Comparison of ENCODE assay signal across 20 cellular contexts in the genomic region with DNA sequence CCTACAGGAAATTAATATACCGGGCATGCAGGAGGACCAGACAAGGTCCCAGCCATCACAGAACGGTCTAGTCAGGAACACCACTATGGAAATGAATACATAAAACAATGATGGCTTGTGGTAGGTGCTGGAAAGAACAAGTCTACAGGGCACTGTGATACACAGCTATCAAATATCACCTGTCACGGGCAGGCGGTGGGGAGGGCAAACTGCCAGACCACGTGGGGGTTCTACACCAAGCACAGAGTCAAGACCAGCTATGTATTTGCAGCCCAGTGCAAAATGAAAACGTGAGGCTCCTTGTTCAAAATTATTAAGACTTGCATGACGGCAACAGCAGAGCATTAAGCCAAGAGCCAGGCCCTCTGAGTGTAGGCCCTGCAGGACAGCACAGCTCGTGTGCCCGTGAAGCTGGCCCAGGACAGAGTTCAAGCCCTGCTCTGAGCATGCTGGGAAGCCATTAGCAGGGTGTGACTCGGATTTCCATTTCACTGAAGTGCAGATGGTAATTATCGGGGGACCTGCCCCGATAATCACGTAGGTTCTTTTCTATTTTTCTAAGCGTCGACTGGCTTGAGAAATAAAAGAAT.
DNase-seq lines count a peak whose midpoint lies in the region; TF ChIP-seq lines count a peak whose summit lies in the region.
"Had no signal": no experiment of that assay in that cellular context is flagged by ENCODE, and none has a peak within 500 bp of the region (broad histone marks: within the 10 kb centered on the region; RNA-seq: fewer than 3 reads in every experiment).

No MANE protein-coding gene starts in this region.

- no peak overlapping the region for H3K4me2 ChIP-seq in osteoblast (ENCODE audit: insufficient read depth, low read length)

- H3K36me3 ChIP-seq in stomach (no peaks in the 10 kb centered on the region), osteoblast (ENCODE audit: insufficient read depth, low read length) (no peaks in the 10 kb centered on the region)
- H3K36me3 ChIP-seq: right atrium auricular region, vagina had no signal

- H3K27ac ChIP-seq in stomach: no peak overlapping the region
- H3K27ac ChIP-seq in osteoblast (ENCODE audit: low read depth, low read length): no peak overlapping the region
- H3K27ac ChIP-seq: foreskin keratinocyte, right atrium auricular region, vagina had no signal

- no peak for TF ChIP-seq POLR2A in stomach (IDR thresholded peaks at IDR 0.05)

- H3K4me1 ChIP-seq in stomach (no peaks in the 10 kb centered on the region), osteoblast (ENCODE audit: insufficient read depth, low read length) (no peaks in the 10 kb centered on the region)
- H3K4me1 ChIP-seq: foreskin keratinocyte, right atrium auricular region, vagina had no signal

- intact Hi-C loops in stomach (cut with DNase I; ENCODE audit: low total_unique reads): no loop called here

- H3K9me3 ChIP-seq in stomach (no peaks in the 10 kb centered on the region), osteoblast (ENCODE audit: low read depth, low read length) (no peaks in the 10 kb centered on the region)
- H3K9me3 ChIP-seq: right atrium auricular region, vagina had no signal

- WGBS in stomach, 5 donors: 28 to 39% (median 31%) methylated on average over 15 of the region's 15 CpGs

- H3K27me3 ChIP-seq in stomach (peaks cover 0 to 25% (median 0%) of the 10 kb centered on the region in 3 donors), osteoblast (ENCODE audit: insufficient read depth, low read length) (no peaks in the 10 kb centered on the region)
- H3K27me3 ChIP-seq: foreskin keratinocyte, right atrium auricular region, vagina had no signal

- no peak overlapping the region for H3K4me3 ChIP-seq in stomach
- no peak overlapping the region for H3K4me3 ChIP-seq in osteoblast (ENCODE audit: insufficient read depth, low read length)
- H3K4me3 ChIP-seq: GM12878, right atrium auricular region, vagina had no signal

- H2AFZ ChIP-seq in osteoblast (ENCODE audit: low read length): no peak overlapping the region

- TF ChIP-seq CTCF in stomach (IDR thresholded peaks at IDR 0.05): no peak
- no peak for TF ChIP-seq CTCF in osteoblast (IDR thresholded peaks at IDR 0.05; ENCODE audit: extremely low read depth, low read depth, low read length)

- H4K20me1 ChIP-seq in osteoblast (ENCODE audit: insufficient read depth, low read length): no peaks in the 10 kb centered on the region

- no peak for TF ChIP-seq EP300 in stomach (IDR thresholded peaks at IDR 0.05)

- peak; percentile 7 for DNase-seq in NCI-H748 (lab: John Stamatoyannopoulos, UW; ENCODE audit: unreplicated experiment)
- no peak for DNase-seq in NCI-H748 treated with DMSO at 0.1 percent for 48 hours (lab: John Stamatoyannopoulos, UW)
- peak; percentile 65 for DNase-seq in NCI-H1092 treated with DMSO at 0.1 percent for 48 hours (lab: John Stamatoyannopoulos, UW)
- DNase-seq in NCI-H526 treated with DMSO at 0.1 percent for 48 hours (lab: John Stamatoyannopoulos, UW): peak; percentile 68
- peak; percentile 71 for DNase-seq in stomach
- DNase-seq in osteoblast (ENCODE audit: insufficient read length, low spot score, missing footprints): no peak
- no peak for DNase-seq in AG08396 (ENCODE audit: low spot score)
- no peak for DNase-seq in NK-92 treated with Interleukin-12 subunit alpha and Interleukin-12 subunit beta, amount 100 ng/mL, for 24 hours (lab: John Stamatoyannopoulos, UW)
- DNase-seq: activated CD4-positive, alpha-beta T cell treated with anti-CD3 and anti-CD28 coated beads for 48 hours; cortex of kidney; foreskin keratinocyte; GDM1; IMR-90; left colon; nucleus accumbens; RPMI8226; stimulated activated naive CD8-positive, alpha-beta T cell treated with anti-CD3 and anti-CD28 coated beads, Interleukin-15, amount 100 ng/mL, for 72 hours had no signal

- no peaks in the 10 kb centered on the region for H3K79me2 ChIP-seq in osteoblast (ENCODE audit: insufficient read depth, low read length)

Comparison
In these comparisons a context has a peak if more than half of its experiments do, and no peak if none do; other contexts are left out.
1. DNase-seq: peak in NCI-H748 (single experiment), NCI-H1092 treated with DMSO at 0.1 percent for 48 hours (single experiment), NCI-H526 treated with DMSO at 0.1 percent for 48 hours (single experiment) and stomach (single experiment); none in NCI-H748 treated with DMSO at 0.1 percent for 48 hours (single experiment), osteoblast (single experiment), AG08396 (single experiment) and NK-92 treated with Interleukin-12 subunit alpha and Interleukin-12 subunit beta, amount 100 ng/mL, for 24 hours (single experiment).